ENCODE assay signal across 29 cellular contexts in genomic region chr11:5509803-5510202, GRCh38. TPM values are rescaled to one million over a fixed set of nuclear protein-coding genes. Genes with fewer than 3 reads are reported as not detected.
"Had no signal": no experiment of that assay in that cellular context is flagged by ENCODE, and none has a peak within 500 bp of the region (broad histone marks: within the 10 kb centered on the region; RNA-seq: fewer than 3 reads in every experiment).

TSS of gene UBQLN3 (minus strand) at chr11:5509957. CDS start at chr11:5509558, 399 bp downstream.

- H3K9ac ChIP-seq: neural progenitor cell had no signal

- ATAC-seq: heart left ventricle; left colon; left lung; lower lobe of right lung; stimulated activated naive B cell treated with anti-CD40 and anti-IgM and Interleukin-4, amounts not matched to agents 10 μg/mL and 1 μg/mL and 100 μg/mL, for 72 hours; upper lobe of right lung had no signal

- H3K4me2 ChIP-seq: neural progenitor cell, smooth muscle cell had no signal

- H3K4me1 ChIP-seq: heart left ventricle, left lung, lower lobe of right lung, neural progenitor cell, prostate gland, thyroid gland, transverse colon, upper lobe of right lung had no signal

- H3K9me3 Mint-ChIP-seq: immature natural killer cell; naive thymus-derived CD8-positive, alpha-beta T cell; nephron; neural progenitor cell; stimulated activated naive B cell treated with anti-CD40 and anti-IgM and Interleukin-4, amounts not matched to agents 10 μg/mL and 1 μg/mL and 100 μg/mL, for 72 hours; stimulated activated naive CD8-positive, alpha-beta T cell treated with anti-CD3 and anti-CD28 coated beads, Interleukin-15, Interleukin-2, amounts not matched to agents 100 ng/mL and 50 ng/mL, for 24 hours had no signal

- H3K9me3 ChIP-seq: heart left ventricle, left lung, lower lobe of right lung, neutrophil, ovary, prostate gland, thyroid gland, transverse colon, upper lobe of right lung had no signal

- H3K36me3 ChIP-seq: heart left ventricle, left lung, lower lobe of right lung, neural progenitor cell, neutrophil, ovary, prostate gland, thyroid gland, transverse colon, upper lobe of right lung had no signal

- H3K27me3 ChIP-seq: heart left ventricle, left lung, neural progenitor cell, neutrophil, ovary, thyroid gland, transverse colon, upper lobe of right lung had no signal

- H3K27ac Mint-ChIP-seq: immature natural killer cell; nephron; neural progenitor cell; stimulated activated naive B cell treated with anti-CD40 and anti-IgM and Interleukin-4, amounts not matched to agents 10 μg/mL and 1 μg/mL and 100 μg/mL, for 72 hours; stimulated activated naive CD8-positive, alpha-beta T cell treated with anti-CD3 and anti-CD28 coated beads, Interleukin-15, Interleukin-2, amounts not matched to agents 100 ng/mL and 50 ng/mL, for 24 hours had no signal

- H3K36me3 Mint-ChIP-seq: immature natural killer cell; naive thymus-derived CD8-positive, alpha-beta T cell; neural progenitor cell; stimulated activated naive B cell treated with anti-CD40 and anti-IgM and Interleukin-4, amounts not matched to agents 10 μg/mL and 1 μg/mL and 100 μg/mL, for 72 hours had no signal

- DNase-seq: heart left ventricle; hypothalamus; immature natural killer cell; kidney; left colon; left lung; lower lobe of right lung; mammary epithelial cell; mesenchymal stem cell; naive thymus-derived CD8-positive, alpha-beta T cell; occipital lobe; ovary; retina; right cardiac atrium; stimulated activated CD4-positive, alpha-beta T cell treated with anti-CD3 and anti-CD28 coated beads, Interleukin-12 subunit alpha, Interleukin-12 subunit beta, amount 100 ng/mL, for 4 hours; stimulated activated CD4-positive, alpha-beta T cell treated with anti-CD3 and anti-CD28 coated beads, Interleukin-15, amount 100 ng/mL, for 24 hours; stimulated activated CD4-positive, alpha-beta T cell treated with anti-CD3 and anti-CD28 coated beads, Interleukin-2, amount 100 ng/mL, for 24 hours; stimulated activated CD4-positive, alpha-beta T cell treated with anti-CD3 and anti-CD28 coated beads, Interleukin-4, amount 100 ng/mL, for 1 hour; stimulated activated naive B cell treated with anti-CD40 and anti-IgM and Interleukin-4, amounts not matched to agents 10 μg/mL and 1 μg/mL and 100 μg/mL, for 72 hours; substantia nigra; thyroid gland; transverse colon; upper lobe of right lung had no signal

- H3K4me1 Mint-ChIP-seq: immature natural killer cell; naive thymus-derived CD8-positive, alpha-beta T cell; neural progenitor cell; stimulated activated naive B cell treated with anti-CD40 and anti-IgM and Interleukin-4, amounts not matched to agents 10 μg/mL and 1 μg/mL and 100 μg/mL, for 72 hours had no signal

- H3K27ac ChIP-seq: heart left ventricle, left lung, lower lobe of right lung, neural progenitor cell, neutrophil, ovary, prostate gland, thyroid gland, transverse colon, upper lobe of right lung had no signal

- H2AFZ ChIP-seq: neural progenitor cell had no signal

- H3K4me3 Mint-ChIP-seq: immature natural killer cell; naive thymus-derived CD8-positive, alpha-beta T cell; nephron; neural progenitor cell; stimulated activated naive B cell treated with anti-CD40 and anti-IgM and Interleukin-4, amounts not matched to agents 10 μg/mL and 1 μg/mL and 100 μg/mL, for 72 hours; stimulated activated naive CD8-positive, alpha-beta T cell treated with anti-CD3 and anti-CD28 coated beads, Interleukin-15, Interleukin-2, amounts not matched to agents 100 ng/mL and 50 ng/mL, for 24 hours had no signal

- H3K4me3 ChIP-seq: heart left ventricle, left lung, lower lobe of right lung, neural progenitor cell, ovary, prostate gland, smooth muscle cell, thyroid gland, transverse colon, upper lobe of right lung had no signal

RNA-seq across cellular contexts. Expression of gene UBQLN3, which starts in this region (rescaled TPM):
- total RNA-seq: left colon, mammary epithelial cell, occipital lobe had no signal
